In the genomic region with DNA sequence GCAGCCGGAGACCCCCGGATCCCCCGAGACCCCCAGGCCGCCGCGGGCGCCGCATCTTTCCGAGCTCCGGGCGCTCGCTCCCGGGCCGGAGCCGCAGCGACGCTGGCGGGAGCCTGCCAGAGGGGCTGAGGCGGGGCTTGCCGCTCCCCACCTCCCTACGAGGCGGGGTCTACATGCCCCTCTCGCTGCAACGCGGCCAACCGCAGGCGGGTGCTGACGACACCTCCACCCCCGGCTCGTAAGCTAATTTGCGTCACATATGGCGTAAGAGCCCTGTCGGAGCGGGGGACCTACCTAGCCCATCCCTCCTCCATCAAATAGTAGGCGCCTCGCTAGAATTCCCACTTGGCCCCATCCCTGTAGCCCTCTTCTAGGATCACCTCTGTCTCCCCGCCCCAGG, we compare ENCODE assay signal across 10 cellular contexts. TPM values are rescaled to one million over a fixed set of nuclear protein-coding genes. Genes with fewer than 3 reads are reported as not detected.
A peak's percentile ranks its signal among the peaks of the same experiment; 100 is the strongest.
DNase-seq lines count a peak whose midpoint lies in the region; ATAC-seq, FAIRE-seq and TF ChIP-seq lines count a peak whose summit lies in the region.
"Had no signal": no experiment of that assay in that cellular context is flagged by ENCODE, and none has a peak within 500 bp of the region (broad histone marks: within the 10 kb centered on the region; RNA-seq: fewer than 3 reads in every experiment).

A gene (minus strand): TSS at position 124 of the 400 bp plus-strand sequence. CDS start 69 bp downstream, at position 55.

- intact Hi-C loops in left ventricle myocardium superior (cut with micrococcal nuclease) (no loop called here), right lobe of liver (cut with DNase I) (no loop called here)

- 3% methylated on average over 31 of the region's 37 CpGs for WGBS in mesenchymal stem cell
- WGBS in right lobe of liver (ENCODE audit: insufficient coverage, low coverage, low lambda C conversion rate, missing lambda C conversion rate): 9% methylated on average over 16 of the region's 37 CpGs

- peak within 1 kb of the TSS; percentile 53 for H3K4me2 ChIP-seq in mesenchymal stem cell (ENCODE audit: low read length, poor library complexity, severe bottlenecking)

- no peak within 1 kb of the TSS for H2BK5ac ChIP-seq in mesenchymal stem cell (ENCODE audit: low read depth, low read length, poor library complexity, severe bottlenecking)

- no peaks in the 10 kb centered on the region for H3K79me1 ChIP-seq in mesenchymal stem cell (replicated peaks; ENCODE audit: low read length, poor library complexity, severe bottlenecking)

- H2BK15ac ChIP-seq in mesenchymal stem cell (ENCODE audit: low read depth, poor library complexity, severe bottlenecking): no peak within 1 kb of the TSS

- H3K4me1 ChIP-seq in mesenchymal stem cell (ENCODE audit: control insufficient read depth, insufficient read depth, low read depth, low read length) (peaks cover 13% of the 10 kb centered on the region), right lobe of liver (peaks cover 0 to 3% (median 0%) of the 10 kb centered on the region in 4 donors)
- H3K4me1 ChIP-seq: adrenal gland had no signal

- no peaks in the 10 kb centered on the region for H3K36me3 ChIP-seq in mesenchymal stem cell (ENCODE audit: control insufficient read depth in 1 of 2, insufficient read depth in 2 of 2, low read depth in 1 of 2, low read length in 2 of 2)
- no peaks in the 10 kb centered on the region for H3K36me3 ChIP-seq in right lobe of liver
- H3K36me3 ChIP-seq: adrenal gland had no signal

- H2BK12ac ChIP-seq in mesenchymal stem cell (ENCODE audit: low read length in 2 of 2): no peak within 1 kb of the TSS

- no peak within 1 kb of the TSS for H3K27ac ChIP-seq in mesenchymal stem cell (ENCODE audit: low read length, poor library complexity, severe bottlenecking)
- no peak within 1 kb of the TSS for H3K27ac ChIP-seq in right lobe of liver

- no peak within 1 kb of the TSS for H2BK120ac ChIP-seq in mesenchymal stem cell (ENCODE audit: low read depth, low read length)

- no peak within 1 kb of the TSS for H3K18ac ChIP-seq in mesenchymal stem cell (ENCODE audit: low read depth in 1 of 2, low read length in 2 of 2)

- H2AFZ ChIP-seq in mesenchymal stem cell (ENCODE audit: low read depth, low read length): no peak within 1 kb of the TSS

- H3K27me3 ChIP-seq in mesenchymal stem cell (ENCODE audit: control insufficient read depth in 1 of 2, insufficient read depth in 1 of 2, low read length in 2 of 2) (peaks cover 39 to 41% of the 10 kb centered on the region in 2 experiments), right lobe of liver (peaks cover 0 to 6% of the 10 kb centered on the region in 2 donors)

- no peak for FAIRE-seq in D721Med (lab: Jason Lieb, UNC)

- no peak within 1 kb of the TSS for H2AK5ac ChIP-seq in mesenchymal stem cell (ENCODE audit: low read length, severe bottlenecking)

- peak within 1 kb of the TSS in 1 of 2 experiments; percentile 10 for H3K23ac ChIP-seq in mesenchymal stem cell (ENCODE audit: low read length in 2 of 2)

- TF ChIP-seq CTCF in D721Med (IDR thresholded peaks at IDR 0.05; ENCODE audit: insufficient read depth, missing control alignments) (no peak), right lobe of liver (IDR thresholded peaks at IDR 0.05) (no peak)

- peak; percentile 88 for DNase-seq in D721Med (ENCODE audit: insufficient read length, low spot score)
- DNase-seq in NCI-H146 treated with DMSO at 0.1 percent for 48 hours (lab: John Stamatoyannopoulos, UW; ENCODE audit: unreplicated experiment): peak; percentile 60
- DNase-seq in anterior cingulate cortex (lab: John Stamatoyannopoulos, UW): peak in 38 of 58 donors; percentile 15 to 88 (median 65)
- DNase-seq in mesenchymal stem cell: peak; percentile 14
- no peak for DNase-seq in mucosa of gallbladder (ENCODE audit: low spot score)
- no peak for DNase-seq in left ventricle myocardium superior
- no peak for DNase-seq in right lobe of liver
- DNase-seq: stimulated activated naive CD4-positive, alpha-beta T cell treated with Interleukin-2 at 50 U/mL for 16 hours had no signal

- no peak within 1 kb of the TSS for H4K8ac ChIP-seq in mesenchymal stem cell (ENCODE audit: low read length)

- no peak within 1 kb of the TSS for H4K91ac ChIP-seq in mesenchymal stem cell (ENCODE audit: low read length)

- peak within 1 kb of the TSS; percentile 38 for H3K9ac ChIP-seq in mesenchymal stem cell (ENCODE audit: low read length)

- no peak within 1 kb of the TSS for H3K14ac ChIP-seq in mesenchymal stem cell (ENCODE audit: low read length in 2 of 2)

- no peak within 1 kb of the TSS for H3K4ac ChIP-seq in mesenchymal stem cell (ENCODE audit: low read depth in 1 of 2, low read length in 2 of 2)

- H3K4me3 ChIP-seq in mesenchymal stem cell (ENCODE audit: insufficient read depth in 1 of 2, low read depth in 1 of 2, low read length in 2 of 2) (peak within 1 kb of the TSS in 1 of 2 experiments; percentile 63), right lobe of liver (no peak within 1 kb of the TSS)

- H3K9me3 ChIP-seq in mesenchymal stem cell (ENCODE audit: control insufficient read depth, low read length) (no peaks in the 10 kb centered on the region), right lobe of liver (no peaks in the 10 kb centered on the region)
- H3K9me3 ChIP-seq: adrenal gland had no signal

- no peak for TF ChIP-seq POLR2A in right lobe of liver (IDR thresholded peaks at IDR 0.05)

- ATAC-seq in left ventricle myocardium superior (no peak), HG02642 (IDR thresholded peaks at IDR 0.05; ENCODE audit: poor library complexity, unreplicated experiment) (no peak), right lobe of liver (no peak)

RNA-seq across cellular contexts. Expression of the gene that starts here (rescaled TPM):
- polyA plus RNA-seq in mesenchymal stem cell (2013, experiment 1 of 2): 0.36 TPM
- 0.47 TPM for polyA plus RNA-seq in mesenchymal stem cell (2013, experiment 2 of 2)
- total RNA-seq in mucosa of gallbladder (0.60 TPM), left ventricle myocardium superior (not detected), right lobe of liver (under 1 TPM in 1 of 6 experiments, not detected in 5; 0.31 TPM)

Comparison
In these comparisons a context has a peak if more than half of its experiments do, and no peak if none do; other contexts are left out.
1. DNase-seq: peak in D721Med (single experiment), NCI-H146 treated with DMSO at 0.1 percent for 48 hours (single experiment), anterior cingulate cortex (38 of 58) and mesenchymal stem cell (single experiment); none in mucosa of gallbladder (single experiment), left ventricle myocardium superior (single experiment) and right lobe of liver (0 of 3).